Comparison of ENCODE assay signal across 23 cellular contexts in genomic region chr14:91901449-91902250, GRCh38. TPM values are rescaled to one million over a fixed set of nuclear protein-coding genes. Genes with fewer than 3 reads are reported as not detected.
DNase-seq lines count a peak whose midpoint lies in the region; ATAC-seq, FAIRE-seq and TF ChIP-seq lines count a peak whose summit lies in the region.
"Had no signal": no experiment of that assay in that cellular context is flagged by ENCODE, and none has a peak within 500 bp of the region (broad histone marks: within the 10 kb centered on the region; RNA-seq: fewer than 3 reads in every experiment).

No MANE protein-coding gene starts in this region.

- CTCF ChIA-PET in MCF 10A (lab: Yijun Ruan, JAX): interaction anchor here (0.6 to 1.2 kb wide), 4 partner anchors 9 to 595 kb away, joined by 3 to 6 read pairs (median 3); no protein-coding TSS in a partner anchor
- CTCF ChIA-PET in activated CD4-positive, alpha-beta memory T cell treated with anti-CD3 and anti-CD28 coated beads for 36 hours (lab: Charles Lee): interaction anchor here (1.0 to 1.2 kb wide), 3 partner anchors 10 to 14 kb away, joined by 3 to 4 read pairs (median 3); no protein-coding TSS in a partner anchor

- H3K4me3 ChIP-seq in breast epithelium (no peak overlapping the region), fibroblast of villous mesenchyme (ENCODE audit: low read depth, low read length) (no peak overlapping the region), pancreas (no peak overlapping the region), uterus (no peak overlapping the region), left lung (no peak overlapping the region)

- H3K27me3 Mint-ChIP-seq in MCF 10A (ENCODE audit: insufficient read depth, unreplicated experiment): no peaks in the 10 kb centered on the region
- no peaks in the 10 kb centered on the region for H3K27me3 Mint-ChIP-seq in activated CD4-positive, alpha-beta memory T cell treated with anti-CD3 and anti-CD28 coated beads for 36 hours
- H3K27me3 Mint-ChIP-seq: memory B cell had no signal

- no peak for FAIRE-seq in pancreas (lab: Jason Lieb, UNC)
- FAIRE-seq: GM12892, HTR-8/SVneo had no signal

- no peak overlapping the region for H3K27ac Mint-ChIP-seq in MCF 10A (ENCODE audit: low read depth, unreplicated experiment)
- no peak overlapping the region for H3K27ac Mint-ChIP-seq in activated CD4-positive, alpha-beta memory T cell treated with anti-CD3 and anti-CD28 coated beads for 36 hours
- H3K27ac Mint-ChIP-seq: immature natural killer cell, memory B cell, natural killer cell had no signal

- H3K27ac ChIP-seq in breast epithelium (peak overlapping the region; percentile 62 to 80), pancreas (peak overlapping the region; percentile 22 to 82 (median 60)), uterus (peak overlapping the region; percentile 79 to 86), left lung (peak overlapping the region in 1 of 2 donors; percentile 7)
- H3K27ac ChIP-seq: C4-2B had no signal

- H3K9me3 Mint-ChIP-seq in MCF 10A (ENCODE audit: unreplicated experiment): no peaks in the 10 kb centered on the region
- no peaks in the 10 kb centered on the region for H3K9me3 Mint-ChIP-seq in activated CD4-positive, alpha-beta memory T cell treated with anti-CD3 and anti-CD28 coated beads for 36 hours
- H3K9me3 Mint-ChIP-seq: immature natural killer cell, memory B cell, natural killer cell had no signal

- peaks cover 9% of the 10 kb centered on the region for H3K4me1 Mint-ChIP-seq in MCF 10A (ENCODE audit: insufficient read depth, unreplicated experiment)
- H3K4me1 Mint-ChIP-seq in activated CD4-positive, alpha-beta memory T cell treated with anti-CD3 and anti-CD28 coated beads for 36 hours (ENCODE audit: low read depth): no peaks in the 10 kb centered on the region
- H3K4me1 Mint-ChIP-seq: memory B cell, natural killer cell had no signal

- H3K27me3 ChIP-seq in breast epithelium (no peaks in the 10 kb centered on the region), pancreas (no peaks in the 10 kb centered on the region), uterus (no peaks in the 10 kb centered on the region), left lung (no peaks in the 10 kb centered on the region)

- TF ChIP-seq CTCF in breast epithelium (IDR thresholded peaks at IDR 0.05) (no peak), MCF 10A (IDR thresholded peaks at IDR 0.05; ENCODE audit: unreplicated experiment) (no peak), fibroblast of villous mesenchyme (IDR thresholded peaks at IDR 0.05; ENCODE audit: insufficient read depth, low read depth, low read length) (no peak), pancreas (IDR thresholded peaks at IDR 0.05) (no peak), uterus (IDR thresholded peaks at IDR 0.05) (no peak), left lung (IDR thresholded peaks at IDR 0.05) (no peak)

- POLR2A ChIA-PET in MCF 10A (lab: Yijun Ruan, JAX): no interaction called here
- POLR2A ChIA-PET in activated CD4-positive, alpha-beta memory T cell treated with anti-CD3 and anti-CD28 coated beads for 36 hours (lab: Charles Lee): no interaction called here

- TF ChIP-seq POLR2A in breast epithelium (IDR thresholded peaks at IDR 0.05): no peak
- no peak for TF ChIP-seq POLR2A in uterus (IDR thresholded peaks at IDR 0.05)

- DNase-seq in breast epithelium (ENCODE audit: low spot score in 2 of 2) (no peak), MCF 10A (ENCODE audit: unreplicated experiment) (no peak), fibroblast of villous mesenchyme (ENCODE audit: low read depth) (peak; percentile 73), pancreas (peak in 1 of 6 donors; percentile 61), uterus (peak; percentile 77 to 82), left lung (no peak)
- DNase-seq in activated CD4-positive, alpha-beta memory T cell treated with anti-CD3 and anti-CD28 coated beads for 36 hours: no peak
- DNase-seq: 8988T; activated CD4-positive, alpha-beta T cell treated with anti-CD3 and anti-CD28 coated beads for 1 hour; activated gamma-delta T cell; amygdala; GDM1; immature natural killer cell; Kasumi-1; natural killer cell; NCI-H1436; posterior cingulate gyrus; stimulated activated CD4-positive, alpha-beta T cell treated with anti-CD3 and anti-CD28 coated beads, Interleukin-4, amount 100 ng/mL, for 4 hours had no signal

- H3K36me3 ChIP-seq in breast epithelium: no peaks in the 10 kb centered on the region
- no peaks in the 10 kb centered on the region for H3K36me3 ChIP-seq in pancreas
- no peaks in the 10 kb centered on the region for H3K36me3 ChIP-seq in uterus
- H3K36me3 ChIP-seq in left lung: no peaks in the 10 kb centered on the region

- H3K4me1 ChIP-seq in breast epithelium (peaks cover 0 to 5% of the 10 kb centered on the region in 2 donors), pancreas (peaks cover 60 to 85% (median 77%) of the 10 kb centered on the region in 3 donors), uterus (peaks cover 4 to 20% of the 10 kb centered on the region in 2 donors), left lung (peaks cover 0 to 9% of the 10 kb centered on the region in 2 donors)

- peak in 1 of 4 donors; percentile 15 for ATAC-seq in pancreas
- ATAC-seq in left lung: no peak
- no peak for ATAC-seq in HG02759 (IDR thresholded peaks at IDR 0.05; ENCODE audit: unreplicated experiment)
- ATAC-seq: natural killer cell had no signal

- no TSS peak for BruUV-seq in MCF 10A (replicated peaks; lab: Mats Ljungman, UMichigan)

- intact Hi-C loops in breast epithelium (cut with DNase I; ENCODE audit: low total_unique reads) (no loop called here), MCF 10A (cut with micrococcal nuclease) (no loop called here), pancreas (cut with DNase I) (no loop called here), uterus (cut with DNase I; ENCODE audit: low total_unique reads) (no loop called here), left lung (cut with DNase I) (no loop called here)
- intact Hi-C loops in activated CD4-positive, alpha-beta memory T cell treated with anti-CD3 and anti-CD28 coated beads for 36 hours (cut with micrococcal nuclease): no loop called here

- no peak overlapping the region for H3K4me3 Mint-ChIP-seq in MCF 10A (ENCODE audit: unreplicated experiment)
- no peak overlapping the region for H3K4me3 Mint-ChIP-seq in activated CD4-positive, alpha-beta memory T cell treated with anti-CD3 and anti-CD28 coated beads for 36 hours
- H3K4me3 Mint-ChIP-seq: immature natural killer cell, memory B cell, natural killer cell had no signal

- H3K9me3 ChIP-seq in breast epithelium (no peaks in the 10 kb centered on the region), pancreas (no peaks in the 10 kb centered on the region), uterus (no peaks in the 10 kb centered on the region), left lung (no peaks in the 10 kb centered on the region)

- WGBS in pancreas, 2 donors: 41 to 44% methylated on average over 9 of the region's 9 CpGs

- H3K36me3 Mint-ChIP-seq in MCF 10A (ENCODE audit: insufficient read depth, unreplicated experiment): no peaks in the 10 kb centered on the region
- no peaks in the 10 kb centered on the region for H3K36me3 Mint-ChIP-seq in activated CD4-positive, alpha-beta memory T cell treated with anti-CD3 and anti-CD28 coated beads for 36 hours
- H3K36me3 Mint-ChIP-seq: immature natural killer cell, memory B cell, natural killer cell had no signal

RNA-seq across cellular contexts. Expression of gene TC2N, which starts 34.3 kb away (rescaled TPM):
- 100 to 1,000 TPM in 2 of 3 donors, 10 to 100 TPM in 1; 36.6 to 169 (median 166) TPM for total RNA-seq in breast epithelium
- total RNA-seq in MCF 10A (2022): 11.8 and 12.6 TPM in 2 replicates
- 0.97 and 1.3 TPM in 2 replicates for total RNA-seq in fibroblast of villous mesenchyme
- total RNA-seq in pancreas: 100 to 1,000 TPM in 5 of 6 donors, 10 to 100 TPM in 1; 96.5 to 215 (median 119) TPM
- 10 to 100 TPM; 23.9 to 45.4 TPM for polyA plus RNA-seq in pancreas
- total RNA-seq in uterus: 10 to 100 TPM; 25.4 to 79.1 (median 36.5) TPM
- 10 to 100 TPM; 44.9 to 46.6 TPM for total RNA-seq in activated CD4-positive, alpha-beta memory T cell treated with anti-CD3 and anti-CD28 coated beads for 36 hours
- 10 to 100 TPM; 43.6 to 58.1 TPM for total RNA-seq in left lung

RNA-seq across cellular contexts. Expression of gene FBLN5, which starts 45.8 kb away (rescaled TPM):
- total RNA-seq in breast epithelium: 100 to 1,000 TPM in 1 of 3 donors, 10 to 100 TPM in 2; 81.8 to 171 (median 83.2) TPM
- 4.3 and 14.8 TPM in 2 replicates for total RNA-seq in MCF 10A (2022)
- 77.7 and 85.0 TPM in 2 replicates for total RNA-seq in fibroblast of villous mesenchyme
- 10 to 100 TPM; 11.5 to 34.3 (median 23.3) TPM for total RNA-seq in pancreas
- polyA plus RNA-seq in pancreas: 10 to 100 TPM; 21.4 to 22.5 TPM
- 100 to 1,000 TPM in 2 of 4 donors, 10 to 100 TPM in 2; 48.0 to 304 (median 165) TPM for total RNA-seq in uterus
- 1 to 10 TPM; 1.9 TPM for total RNA-seq in activated CD4-positive, alpha-beta memory T cell treated with anti-CD3 and anti-CD28 coated beads for 36 hours
- 100 to 1,000 TPM in 1 of 2 donors, 10 to 100 TPM in 1; 84.5 to 125 TPM for total RNA-seq in left lung

Comparison
In these comparisons a context has a peak if more than half of its experiments do, and no peak if none do; other contexts are left out.
1. DNase-seq: peak in fibroblast of villous mesenchyme (single experiment) and uterus (2 of 2); none in breast epithelium (0 of 2), MCF 10A (single experiment), activated CD4-positive, alpha-beta memory T cell treated with anti-CD3 and anti-CD28 coated beads for 36 hours (single experiment) and left lung (0 of 2).